In the genomic region with DNA sequence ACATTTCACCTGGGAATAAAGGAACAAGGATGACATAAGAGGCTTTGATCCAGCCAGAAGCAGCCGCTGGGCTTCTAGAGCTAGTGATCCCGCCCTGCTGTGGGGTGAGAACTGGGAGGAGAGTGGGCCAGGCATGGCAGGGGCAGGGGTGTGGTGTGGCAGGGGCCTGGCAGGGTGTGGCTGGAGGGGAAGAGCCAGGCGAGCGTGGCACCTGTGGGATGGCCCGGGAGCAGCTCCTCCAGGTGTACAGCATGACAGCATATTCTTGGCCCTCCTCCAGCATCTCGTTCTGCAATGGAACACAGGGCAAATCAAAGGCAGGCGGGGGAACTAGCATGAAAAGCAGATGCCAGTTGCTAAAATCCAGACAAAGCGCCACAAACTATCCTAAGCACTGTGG, we compare ENCODE assay signal across 1 cellular context.
TF ChIP-seq lines count a peak whose summit lies in the region.

No MANE protein-coding gene starts in this region.

TF ChIP-seq in Ishikawa, 13 proteins besides CTCF, POLR2A, EP300 and RAD21 (continued from another document):
- TF ChIP-seq, protein P1, sequence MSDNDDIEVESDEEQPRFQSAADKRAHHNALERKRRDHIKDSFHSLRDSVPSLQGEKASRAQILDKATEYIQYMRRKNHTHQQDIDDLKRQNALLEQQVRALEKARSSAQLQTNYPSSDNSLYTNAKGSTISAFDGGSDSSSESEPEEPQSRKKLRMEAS (IDR thresholded peaks at IDR 0.05): 0 out of 2 replicates have a peak, but pooled peaks have one; percentile 27
- TF ChIP-seq ZBTB7A (IDR thresholded peaks at IDR 0.05; ENCODE audit: low read depth) (no peak), TEAD4 (IDR thresholded peaks at IDR 0.05) (no peak)
